ENCODE assay signal across 8 cellular contexts in genomic region chr22:39502789-39503464, GRCh38. TPM values are rescaled to one million over a fixed set of nuclear protein-coding genes. Genes with fewer than 3 reads are reported as not detected.
A peak's percentile ranks its signal among the peaks of the same experiment; 100 is the strongest.
DNase-seq lines count a peak whose midpoint lies in the region; ATAC-seq and TF ChIP-seq lines count a peak whose summit lies in the region.

No MANE protein-coding gene starts in this region.

- H3K9me3 Mint-ChIP-seq in CD4-positive, alpha-beta T cell = no peaks in the 10 kb centered on the region

- peak overlapping the region; percentile 92 for H3K27ac Mint-ChIP-seq in CD4-positive, alpha-beta T cell

- peak overlapping the region; percentile 86 for H3K4me2 ChIP-seq in Karpas-422 (ENCODE audit: low read depth, low read length, poor library complexity, severe bottlenecking)

- H3K36me3 Mint-ChIP-seq in CD4-positive, alpha-beta T cell (ENCODE audit: low read depth) = peaks cover 49% of the 10 kb centered on the region

- peaks cover 17% of the 10 kb centered on the region for H4K20me1 ChIP-seq in Karpas-422 (ENCODE audit: insufficient read depth, low read depth, low read length)

- H3K27me3 Mint-ChIP-seq in CD4-positive, alpha-beta T cell = no peaks in the 10 kb centered on the region

- intact Hi-C loops in CD4-positive, alpha-beta T cell (cut with DNase I, micrococcal nuclease) = loop anchor here in 1 of 2 experiments (1.0 to 10.0 kb wide), 3 partner anchors 17 to 258 kb away; partner anchors contain the start of genes ATF4 and PDGFB

- CTCF ChIA-PET in CD4-positive, alpha-beta T cell (lab: Charles Lee) = interaction anchor here (1.5 to 2.0 kb wide), 2 partner anchors 26 to 103 kb away, joined by 3 to 13 read pairs; partner anchors contain the start of gene TAB1

- no peaks in the 10 kb centered on the region for H3K9me2 ChIP-seq in Karpas-422 (replicated peaks; ENCODE audit: insufficient read depth, low read length)

- no peak for TF ChIP-seq CTCF in CD4-positive, alpha-beta T cell (IDR thresholded peaks at IDR 0.05)

- POLR2A ChIA-PET in CD4-positive, alpha-beta T cell (lab: Charles Lee) = interaction anchor here (1.0 to 4.1 kb wide), 7 partner anchors 12 to 541 kb away, joined by 3 to 69 read pairs (median 6); partner anchors contain the start of genes ATF4, RPL3 and TAB1

- ATAC-seq in CD4-positive, alpha-beta T cell (ENCODE audit: poor library complexity) = no peak
- ATAC-seq in GM21717 (IDR thresholded peaks at IDR 0.05; ENCODE audit: unreplicated experiment) (no peak), GM21529 (IDR thresholded peaks at IDR 0.05; ENCODE audit: unreplicated experiment) (no peak), GM21576 (IDR thresholded peaks at IDR 0.05; ENCODE audit: unreplicated experiment) (no peak)

- H3K36me3 ChIP-seq in Karpas-422 (ENCODE audit: insufficient read depth, low read length) = peaks cover 36% of the 10 kb centered on the region
- no peaks in the 10 kb centered on the region for H3K36me3 ChIP-seq in mucosa of stomach (ENCODE audit: control insufficient read depth, insufficient read depth, low read length)

- no peaks in the 10 kb centered on the region for H3K9me3 ChIP-seq in CD4-positive, alpha-beta T cell (ENCODE audit: control insufficient read depth, low read length)
- H3K9me3 ChIP-seq in Karpas-422 (ENCODE audit: low read length) (no peaks in the 10 kb centered on the region), mucosa of stomach (ENCODE audit: control insufficient read depth, low read length) (no peaks in the 10 kb centered on the region)

- peaks cover 47% of the 10 kb centered on the region for H3K4me1 Mint-ChIP-seq in CD4-positive, alpha-beta T cell (ENCODE audit: low read depth)

- peak overlapping the region; percentile 99 for H3K4me3 Mint-ChIP-seq in CD4-positive, alpha-beta T cell

- H3K4me3 ChIP-seq in Karpas-422 (ENCODE audit: low read length) = peak overlapping the region; percentile 82
- H3K4me3 ChIP-seq in mucosa of stomach (ENCODE audit: low read length) = peak overlapping the region; percentile 82

- H3K9ac ChIP-seq in Karpas-422 (ENCODE audit: low read length) (peak overlapping the region; percentile 81), mucosa of stomach (ENCODE audit: low read length) (peak overlapping the region; percentile 81)

- DNase-seq in CD4-positive, alpha-beta T cell = no peak
- DNase-seq in Karpas-422 (peak; percentile 56), caudate nucleus (lab: John Stamatoyannopoulos, UW) (no peak)
- DNase-seq in activated CD4-positive, alpha-beta T cell treated with anti-CD3 and anti-CD28 coated beads, Interleukin-2, amount 50 U/mL, for 4 hours = no peak

- H2AFZ ChIP-seq in Karpas-422 (ENCODE audit: low read length) = no peak overlapping the region

- peak overlapping the region; percentile 61 for H3K27ac ChIP-seq in CD4-positive, alpha-beta T cell (ENCODE audit: low read depth, low read length)
- H3K27ac ChIP-seq in Karpas-422 (ENCODE audit: low read length) (peak overlapping the region; percentile 48), caudate nucleus (ENCODE audit: low read depth, low read length) (peak overlapping the region; percentile 30)

- H3K4me1 ChIP-seq in Karpas-422 (ENCODE audit: low read length) (peaks cover 22% of the 10 kb centered on the region), mucosa of stomach (ENCODE audit: control insufficient read depth, insufficient read depth, low read length) (peaks cover 29% of the 10 kb centered on the region)

- H3K79me2 ChIP-seq in Karpas-422 (ENCODE audit: low read length) = peaks cover 50% of the 10 kb centered on the region

- no peaks in the 10 kb centered on the region for H3K27me3 ChIP-seq in CD4-positive, alpha-beta T cell (ENCODE audit: control insufficient read depth, insufficient read depth, low read length)
- H3K27me3 ChIP-seq in Karpas-422 (ENCODE audit: low read length) (no peaks in the 10 kb centered on the region), mucosa of stomach (ENCODE audit: control insufficient read depth, insufficient read depth, low read length) (no peaks in the 10 kb centered on the region)

RNA-seq across cellular contexts. Expression of gene MIEF1, which starts 0.8 kb away (rescaled TPM):
- 10 to 100 TPM; 19.8 to 20.4 TPM for total RNA-seq in CD4-positive, alpha-beta T cell
- 23.2 and 25.0 TPM in 2 replicates for total RNA-seq in Karpas-422 (2014; rRNA removed; shearing (Covaris generic); ENCODE audit: low replicate concordance)

RNA-seq across cellular contexts. Expression of gene ATF4, which starts 17.4 kb away (rescaled TPM):
- total RNA-seq in CD4-positive, alpha-beta T cell = 100 to 1,000 TPM; 358 to 365 TPM
- total RNA-seq in Karpas-422 (2014; rRNA removed; shearing (Covaris generic); ENCODE audit: low replicate concordance) = 543 and 666 TPM in 2 replicates

RNA-seq across cellular contexts. Expression of gene RPS19BP1, which starts 29.6 kb away (rescaled TPM):
- 10 to 100 TPM; 65.8 to 69.7 TPM for total RNA-seq in CD4-positive, alpha-beta T cell
- total RNA-seq in Karpas-422 (2014; rRNA removed; shearing (Covaris generic); ENCODE audit: low replicate concordance) = 91.1 and 198 TPM in 2 replicates

RNA-seq across cellular contexts. Expression of gene MGAT3, which starts 46.1 kb away (rescaled TPM):
- total RNA-seq in CD4-positive, alpha-beta T cell = under 1 TPM in 1 of 2 experiments, not detected in 1; 0.17 TPM
- 34.8 and 52.7 TPM in 2 replicates for total RNA-seq in Karpas-422 (2014; rRNA removed; shearing (Covaris generic); ENCODE audit: low replicate concordance)
